8 cellular contexts compared by ENCODE assay signal in the genomic region with DNA sequence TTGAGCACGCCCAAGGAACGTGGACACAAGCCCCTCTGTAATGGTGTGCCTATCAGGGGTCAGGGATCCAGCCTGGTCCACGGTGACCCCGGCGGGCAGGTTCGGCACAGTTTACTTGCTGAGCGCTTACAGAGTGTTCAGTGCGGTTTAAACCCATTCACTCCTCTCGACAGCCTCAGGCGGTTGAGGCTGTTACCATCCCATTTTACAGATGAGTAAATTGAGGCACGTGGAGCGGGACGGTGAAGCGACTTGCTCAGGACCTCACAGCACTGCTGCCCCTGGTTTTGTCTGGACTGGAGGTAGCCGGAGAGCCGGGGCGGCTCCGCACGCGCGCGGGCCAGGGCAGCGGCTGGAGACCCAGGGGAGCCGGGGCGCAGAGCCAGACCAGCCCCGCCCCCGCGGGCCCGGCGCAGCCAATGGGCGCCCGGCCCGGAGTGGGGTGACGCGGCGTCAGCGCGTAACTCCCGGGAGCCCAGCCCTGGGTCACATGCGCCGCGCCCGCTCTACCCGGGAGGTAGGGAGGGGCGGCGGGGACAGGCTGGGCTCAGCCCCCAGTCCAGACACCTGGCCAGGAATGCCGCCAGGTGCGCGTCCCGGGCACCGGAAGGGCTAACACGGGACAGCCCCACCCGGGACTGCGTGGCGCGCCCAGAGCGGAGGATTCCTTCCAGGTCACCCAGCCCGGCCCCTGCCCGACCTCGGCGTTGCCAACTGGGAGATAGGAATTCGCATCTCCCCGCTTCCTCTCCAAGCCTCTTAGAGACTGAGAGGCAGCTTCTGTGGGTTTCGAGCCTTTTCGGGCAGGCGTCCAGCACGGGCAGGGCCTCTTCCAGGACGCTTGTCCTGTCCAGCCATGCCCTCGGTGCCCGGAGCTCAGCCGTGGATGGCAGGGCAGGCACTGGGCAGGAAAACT. TPM values are rescaled to one million over a fixed set of nuclear protein-coding genes. Genes with fewer than 3 reads are reported as not detected.
DNase-seq lines count a peak whose midpoint lies in the region; ATAC-seq and TF ChIP-seq lines count a peak whose summit lies in the region.

No MANE protein-coding gene starts in this region.

- intact Hi-C loops in head of caudate nucleus (cut with DNase I): loop anchor here (2.0 kb wide), 1 partner anchor 17 kb away; no protein-coding TSS in a partner anchor

- peak overlapping the region; percentile 98 for H3K27ac ChIP-seq in GM23338 (ENCODE audit: low read depth)
- peak overlapping the region; percentile 77 for H3K27ac ChIP-seq in MM.1S (ENCODE audit: low read length)
- peak overlapping the region; percentile 47 for H3K27ac ChIP-seq in thymus (ENCODE audit: low read depth)

- DNase-seq in Daoy (ENCODE audit: low read depth) (peak; percentile 93), GM23338 (ENCODE audit: low spot score) (peak; percentile 96), MM.1S (peak; percentile 90), SKM-1 (lab: John Stamatoyannopoulos, UW; ENCODE audit: unreplicated experiment) (peak; percentile 37), head of caudate nucleus (peak; percentile 69 to 96 (median 92)), osteocyte (ENCODE audit: extremely low spot score, unreplicated experiment) (peak; percentile 92)
- DNase-seq in activated naive CD8-positive, alpha-beta T cell treated with anti-CD3 and anti-CD28 coated beads, Interleukin-2, amount 10 ng/mL, durations not matched to agents 7 days and 5 days: peak; percentile 92

- peaks cover 7% of the 10 kb centered on the region for H3K36me3 Mint-ChIP-seq in GM23338 (ENCODE audit: low read depth)
- H3K36me3 Mint-ChIP-seq in activated naive CD8-positive, alpha-beta T cell treated with anti-CD3 and anti-CD28 coated beads, Interleukin-2, amount 10 ng/mL, durations not matched to agents 7 days and 5 days: peaks cover under 1% of the 10 kb centered on the region
- H3K36me3 Mint-ChIP-seq in osteocyte (ENCODE audit: unreplicated experiment): no peaks in the 10 kb centered on the region

- peaks cover 63% of the 10 kb centered on the region for H3K4me1 Mint-ChIP-seq in GM23338
- H3K4me1 Mint-ChIP-seq in activated naive CD8-positive, alpha-beta T cell treated with anti-CD3 and anti-CD28 coated beads, Interleukin-2, amount 10 ng/mL, durations not matched to agents 7 days and 5 days: peaks cover 47% of the 10 kb centered on the region
- H3K4me1 Mint-ChIP-seq in osteocyte (ENCODE audit: unreplicated experiment): peaks cover 56% of the 10 kb centered on the region

- H3K9me3 Mint-ChIP-seq in GM23338: no peaks in the 10 kb centered on the region; the same call in 2 of the 3 replicates
- no peaks in the 10 kb centered on the region for H3K9me3 Mint-ChIP-seq in activated naive CD8-positive, alpha-beta T cell treated with anti-CD3 and anti-CD28 coated beads, Interleukin-2, amount 10 ng/mL, durations not matched to agents 7 days and 5 days
- no peaks in the 10 kb centered on the region for H3K9me3 Mint-ChIP-seq in osteocyte (ENCODE audit: unreplicated experiment)

- peak; percentile 47 for ATAC-seq in GM23338
- ATAC-seq in activated naive CD8-positive, alpha-beta T cell treated with anti-CD3 and anti-CD28 coated beads, Interleukin-2, amount 10 ng/mL, durations not matched to agents 7 days and 5 days (ENCODE audit: low read depth): peak; percentile 70

- peak overlapping the region; percentile 84 for H3K9ac ChIP-seq in MM.1S (ENCODE audit: low read length)

- peaks cover 11% of the 10 kb centered on the region for H3K79me2 ChIP-seq in GM23338 (replicated peaks; ENCODE audit: insufficient read depth)
- peaks cover 10% of the 10 kb centered on the region for H3K79me2 ChIP-seq in MM.1S (ENCODE audit: low read length)

- H3K36me3 ChIP-seq in GM23338 (ENCODE audit: insufficient read depth) (no peaks in the 10 kb centered on the region), MM.1S (replicated peaks; ENCODE audit: insufficient read depth, low read length) (no peaks in the 10 kb centered on the region), thymus (ENCODE audit: control insufficient read depth, insufficient read depth) (no peaks in the 10 kb centered on the region)

- peaks cover 9% of the 10 kb centered on the region for H4K20me1 ChIP-seq in GM23338 (replicated peaks; ENCODE audit: insufficient read depth)
- no peaks in the 10 kb centered on the region for H4K20me1 ChIP-seq in MM.1S (ENCODE audit: insufficient read depth, low read length)

- TF ChIP-seq CTCF in GM23338 (conservative IDR thresholded peaks at IDR 0.05; ENCODE audit: low read depth in 2 of 2) (no peak), MM.1S (IDR thresholded peaks at IDR 0.05; ENCODE audit: low read length) (no peak), osteocyte (IDR thresholded peaks at IDR 0.05) (no peak)

- H3K27ac Mint-ChIP-seq in GM23338 (peak overlapping the region; percentile 99), osteocyte (ENCODE audit: unreplicated experiment) (peak overlapping the region; percentile 96)
- H3K27ac Mint-ChIP-seq in activated naive CD8-positive, alpha-beta T cell treated with anti-CD3 and anti-CD28 coated beads, Interleukin-2, amount 10 ng/mL, durations not matched to agents 7 days and 5 days: peak overlapping the region; percentile 92

- 9% methylated on average over 71 of the region's 71 CpGs for WGBS in thymus

- no peaks in the 10 kb centered on the region for H3K9me3 ChIP-seq in MM.1S (replicated peaks; ENCODE audit: insufficient read depth, low read length)
- H3K9me3 ChIP-seq in thymus (ENCODE audit: control insufficient read depth): no peaks in the 10 kb centered on the region

- H3K4me3 Mint-ChIP-seq in GM23338 (peak overlapping the region; percentile 80), osteocyte (ENCODE audit: unreplicated experiment) (peak overlapping the region; percentile 48)
- H3K4me3 Mint-ChIP-seq in activated naive CD8-positive, alpha-beta T cell treated with anti-CD3 and anti-CD28 coated beads, Interleukin-2, amount 10 ng/mL, durations not matched to agents 7 days and 5 days: peak overlapping the region; percentile 82

- POLR2A ChIA-PET in activated naive CD8-positive, alpha-beta T cell treated with anti-CD3 and anti-CD28 coated beads, Interleukin-2, amount 10 ng/mL, durations not matched to agents 7 days and 5 days (lab: Charles Lee): interaction anchor here (1.2 to 11.5 kb wide), 8 partner anchors 10 to 89 kb away, joined by 5 to 327 read pairs (median 14); no protein-coding TSS in a partner anchor

- H3K4me1 ChIP-seq in GM23338 (ENCODE audit: insufficient read depth) (peaks cover 50% of the 10 kb centered on the region), MM.1S (ENCODE audit: low read length) (peaks cover 41% of the 10 kb centered on the region), thymus (ENCODE audit: control insufficient read depth, insufficient read depth, low read length) (peaks cover 29% of the 10 kb centered on the region)

- H3K4me3 ChIP-seq in GM23338: peak overlapping the region; percentile 70
- peak overlapping the region; percentile 66 for H3K4me3 ChIP-seq in MM.1S (ENCODE audit: low read length)
- H3K4me3 ChIP-seq in thymus (ENCODE audit: low read length): peak overlapping the region; percentile 44

- no peaks in the 10 kb centered on the region for H3K9me2 ChIP-seq in GM23338 (ENCODE audit: insufficient read depth)
- H3K9me2 ChIP-seq in MM.1S (replicated peaks; ENCODE audit: insufficient read depth, low read length): no peaks in the 10 kb centered on the region

- H3K4me2 ChIP-seq in GM23338 (peak overlapping the region; percentile 93), MM.1S (ENCODE audit: low read depth, low read length) (peak overlapping the region; percentile 96)

- peaks cover 26% of the 10 kb centered on the region for H3F3A ChIP-seq in GM23338 (replicated peaks; ENCODE audit: low read depth)
- peaks cover 10% of the 10 kb centered on the region for H3F3A ChIP-seq in MM.1S (ENCODE audit: insufficient read depth, low read length)

- H3K27me3 Mint-ChIP-seq in GM23338 (ENCODE audit: insufficient read depth, low read depth, poor library complexity): peaks cover 40% of the 10 kb centered on the region
- H3K27me3 Mint-ChIP-seq in activated naive CD8-positive, alpha-beta T cell treated with anti-CD3 and anti-CD28 coated beads, Interleukin-2, amount 10 ng/mL, durations not matched to agents 7 days and 5 days: no peaks in the 10 kb centered on the region
- H3K27me3 Mint-ChIP-seq in osteocyte (ENCODE audit: unreplicated experiment): no peaks in the 10 kb centered on the region

- H3K27me3 ChIP-seq in GM23338 (ENCODE audit: insufficient read depth): no peaks in the 10 kb centered on the region
- H3K27me3 ChIP-seq in MM.1S (replicated peaks; ENCODE audit: insufficient read depth, low read length): no peaks in the 10 kb centered on the region
- H3K27me3 ChIP-seq in thymus (ENCODE audit: control insufficient read depth, insufficient read depth): no peaks in the 10 kb centered on the region

- H2AFZ ChIP-seq in GM23338 (no peak overlapping the region), MM.1S (ENCODE audit: low read length) (peak overlapping the region; percentile 58)

TF ChIP-seq in GM23338, 12 proteins besides CTCF, POLR2A, EP300 and RAD21:
- TF ChIP-seq, protein P1, sequence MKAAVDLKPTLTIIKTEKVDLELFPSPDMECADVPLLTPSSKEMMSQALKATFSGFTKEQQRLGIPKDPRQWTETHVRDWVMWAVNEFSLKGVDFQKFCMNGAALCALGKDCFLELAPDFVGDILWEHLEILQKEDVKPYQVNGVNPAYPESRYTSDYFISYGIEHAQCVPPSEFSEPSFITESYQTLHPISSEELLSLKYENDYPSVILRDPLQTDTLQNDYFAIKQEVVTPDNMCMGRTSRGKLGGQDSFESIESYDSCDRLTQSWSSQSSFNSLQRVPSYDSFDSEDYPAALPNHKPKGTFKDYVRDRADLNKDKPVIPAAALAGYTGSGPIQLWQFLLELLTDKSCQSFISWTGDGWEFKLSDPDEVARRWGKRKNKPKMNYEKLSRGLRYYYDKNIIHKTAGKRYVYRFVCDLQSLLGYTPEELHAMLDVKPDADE (IDR thresholded peaks at IDR 0.05): 0 out of 2 replicates have a peak, but pooled peaks have one; percentile 20
- no peak for TF ChIP-seq EZH2 (IDR thresholded peaks at IDR 0.05; ENCODE audit: low read depth, unreplicated experiment)
- TF ChIP-seq EZH2phosphoT487 (IDR thresholded peaks at IDR 0.05; ENCODE audit: unreplicated experiment): no peak
- TF ChIP-seq POLR2AphosphoS5 (IDR thresholded peaks at IDR 0.05; ENCODE audit: low read depth): peak; percentile 85
- TF ChIP-seq CREB1 (CRISPR knock-in tag; IDR thresholded peaks at IDR 0.05; ENCODE audit: low read depth): peak; percentile 90
- no peak for TF ChIP-seq JUNB (IDR thresholded peaks at IDR 0.05; ENCODE audit: unreplicated experiment)

RNA-seq across cellular contexts. Expression of gene SREBF1, which starts 3.3 kb away (rescaled TPM):
- 19.1 and 24.7 TPM in 2 replicates for total RNA-seq in Daoy (2014; rRNA removed; shearing (Covaris generic))
- 77.7 and 85.3 TPM in 2 replicates for total RNA-seq in GM23338 (2014; rRNA removed; shearing (Covaris generic))
- polyA plus RNA-seq in GM23338 (2016; fragmentation: Nextera tagmentation; extraction: Ambion mirVana) (39.6 and 43.7 TPM in 2 replicates), thymus (53.3 TPM)
- total RNA-seq in activated naive CD8-positive, alpha-beta T cell treated with anti-CD3 and anti-CD28 coated beads, Interleukin-2, amount 10 ng/mL, durations not matched to agents 7 days and 5 days: 100 to 1,000 TPM; 218 to 229 TPM
- total RNA-seq in osteocyte: 78.0 and 86.9 TPM in 2 replicates

Comparison
In these comparisons a context has a peak if more than half of its experiments do, and no peak if none do; other contexts are left out.
1. Peak in every context shown above with its lines: DNase-seq, ATAC-seq, H3K4me3 ChIP-seq and H3K27ac ChIP-seq.
2. DNase-seq: peak in every context shown above with its lines; median percentile 96 in GM23338; 93 in Daoy; 92 in activated naive CD8-positive, alpha-beta T cell treated with anti-CD3 and anti-CD28 coated beads, Interleukin-2, amount 10 ng/mL, durations not matched to agents 7 days and 5 days; 92 in osteocyte; 92 in head of caudate nucleus; 90 in MM.1S; 37 in SKM-1.
3. H3K27ac ChIP-seq: peak in every context shown above with its lines; median percentile 98 in GM23338; 77 in MM.1S; 47 in thymus.